26 cellular contexts compared by ENCODE assay signal in genomic region chr19:3463959-3464796, GRCh38. TPM values are rescaled to one million over a fixed set of nuclear protein-coding genes. Genes with fewer than 3 reads are reported as not detected.
A peak's percentile ranks its signal among the peaks of the same experiment; 100 is the strongest.
DNase-seq lines count a peak whose midpoint lies in the region; ATAC-seq and TF ChIP-seq lines count a peak whose summit lies in the region.
"Had no signal": no experiment of that assay in that cellular context is flagged by ENCODE, and none has a peak within 500 bp of the region (broad histone marks: within the 10 kb centered on the region; RNA-seq: fewer than 3 reads in every experiment).

No MANE protein-coding gene starts in this region.

- H3K9me3 ChIP-seq in breast epithelium, result no peaks in the 10 kb centered on the region
- H3K9me3 ChIP-seq in hepatocyte (ENCODE audit: low read depth), result no peaks in the 10 kb centered on the region
- no peaks in the 10 kb centered on the region for H3K9me3 ChIP-seq in thoracic aorta
- H3K9me3 ChIP-seq: BE2C, spleen had no signal

- no peaks in the 10 kb centered on the region for H4K20me1 ChIP-seq in hepatocyte (ENCODE audit: insufficient read depth, poor library complexity, severe bottlenecking)

- no TSS peak for BruUV-seq in MCF 10A (replicated peaks; lab: Mats Ljungman, UMichigan)

- peak overlapping the region; percentile 73 for H3K4me2 ChIP-seq in hepatocyte

- no peaks in the 10 kb centered on the region for H3K9me2 ChIP-seq in hepatocyte (replicated peaks; ENCODE audit: insufficient read depth)

- H3K4me1 Mint-ChIP-seq in MCF 10A (ENCODE audit: insufficient read depth, unreplicated experiment), result no peaks in the 10 kb centered on the region
- peaks cover 18% of the 10 kb centered on the region for H3K4me1 Mint-ChIP-seq in nephron progenitor cell
- H3K4me1 Mint-ChIP-seq: activated naive CD8-positive, alpha-beta T cell treated with anti-CD3 and anti-CD28 coated beads, Interleukin-2, amount 50 U/mL, for 24 hours had no signal

- no peaks in the 10 kb centered on the region for H3K27me3 Mint-ChIP-seq in MCF 10A (ENCODE audit: insufficient read depth, unreplicated experiment)
- H3K27me3 Mint-ChIP-seq in nephron progenitor cell (ENCODE audit: low read depth, poor library complexity), result peaks cover 55% of the 10 kb centered on the region
- H3K27me3 Mint-ChIP-seq: activated naive CD8-positive, alpha-beta T cell treated with anti-CD3 and anti-CD28 coated beads, Interleukin-2, amount 50 U/mL, for 24 hours; natural killer cell treated with Interleukin-12 subunit alpha and Interleukin-12 subunit beta and Interleukin-15 and Interleukin-18, amount 100 ng/mL, for 72 hours had no signal

- ATAC-seq in thoracic aorta (ENCODE audit: insufficient number of reproducible peaks, low FRiP score, low read depth) (no peak), GM18520 (IDR thresholded peaks at IDR 0.05; ENCODE audit: unreplicated experiment) (no peak)
- ATAC-seq: activated naive CD8-positive, alpha-beta T cell treated with anti-CD3 and anti-CD28 coated beads, Interleukin-2, amount 50 U/mL, for 24 hours; natural killer cell treated with Interleukin-12 subunit alpha and Interleukin-12 subunit beta and Interleukin-15 and Interleukin-18, amount 100 ng/mL, for 72 hours; PC-3 had no signal

- no peak overlapping the region for H2AFZ ChIP-seq in hepatocyte

- H3K9me3 Mint-ChIP-seq in MCF 10A (ENCODE audit: unreplicated experiment) (no peaks in the 10 kb centered on the region), nephron progenitor cell (peaks cover 26% of the 10 kb centered on the region)
- H3K9me3 Mint-ChIP-seq: activated naive CD8-positive, alpha-beta T cell treated with anti-CD3 and anti-CD28 coated beads, Interleukin-2, amount 50 U/mL, for 24 hours; natural killer cell treated with Interleukin-12 subunit alpha and Interleukin-12 subunit beta and Interleukin-15 and Interleukin-18, amount 100 ng/mL, for 72 hours; T-helper 1 cell treated with Interleukin-12 subunit alpha and Interleukin-12 subunit beta and Interleukin-4 antibody, amounts not matched to agents 30 μg/mL and 1 μg/mL, for 36 hours had no signal

- POLR2A ChIA-PET in MCF 10A (lab: Yijun Ruan, JAX), result no interaction called here

- H3K4me3 ChIP-seq in breast epithelium, result no peak overlapping the region
- H3K4me3 ChIP-seq in hepatocyte, result no peak overlapping the region
- H3K4me3 ChIP-seq in thoracic aorta, result no peak overlapping the region
- H3K4me3 ChIP-seq: spleen had no signal

- H3K27ac Mint-ChIP-seq in MCF 10A (ENCODE audit: low read depth, unreplicated experiment) (no peak overlapping the region), nephron progenitor cell (no peak overlapping the region)
- H3K27ac Mint-ChIP-seq: activated naive CD8-positive, alpha-beta T cell treated with anti-CD3 and anti-CD28 coated beads, Interleukin-2, amount 50 U/mL, for 24 hours; natural killer cell treated with Interleukin-12 subunit alpha and Interleukin-12 subunit beta and Interleukin-15 and Interleukin-18, amount 100 ng/mL, for 72 hours; progenitor cell of endocrine pancreas; T-helper 1 cell treated with Interleukin-12 subunit alpha and Interleukin-12 subunit beta and Interleukin-4 antibody, amounts not matched to agents 30 μg/mL and 1 μg/mL, for 36 hours had no signal

- 31% methylated on average over 12 of the region's 51 CpGs for WGBS in hepatocyte (ENCODE audit: low lambda C conversion rate, missing lambda C conversion rate)

- peaks cover 84% of the 10 kb centered on the region for H3K36me3 Mint-ChIP-seq in MCF 10A (ENCODE audit: insufficient read depth, unreplicated experiment)
- H3K36me3 Mint-ChIP-seq in nephron progenitor cell (ENCODE audit: low read depth), result peaks cover 14% of the 10 kb centered on the region

- H3K4me1 ChIP-seq in breast epithelium (no peaks in the 10 kb centered on the region), hepatocyte (ENCODE audit: insufficient read depth) (peaks cover 28% of the 10 kb centered on the region), thoracic aorta (ENCODE audit: control insufficient read depth in 1 of 2, low read depth in 2 of 2) (peaks cover 34 to 79% of the 10 kb centered on the region in 2 donors)

- DNase-seq in breast epithelium (ENCODE audit: low spot score in 2 of 2), result no peak
- DNase-seq in MCF 10A (ENCODE audit: unreplicated experiment), result no peak
- no peak for DNase-seq in hepatocyte (ENCODE audit: low spot score)
- DNase-seq in nephron progenitor cell, result no peak
- no peak for DNase-seq in thoracic aorta (ENCODE audit: low spot score)
- DNase-seq in NCI-H187 (lab: John Stamatoyannopoulos, UW), result no peak
- DNase-seq in hippocampal formation (lab: John Stamatoyannopoulos, UW), result no peak
- DNase-seq: activated effector memory CD4-positive, alpha-beta T cell treated with Interleukin-2 at 50 U/mL for 16 hours; activated naive CD8-positive, alpha-beta T cell treated with anti-CD3 and anti-CD28 coated beads, Interleukin-2, amount 50 U/mL, for 24 hours; BE2C; brain microvascular endothelial cell; head of caudate nucleus; KG1; NCI-H1930; NCI-H2227 treated with DMSO at 0.1 percent for 48 hours; NCI-H82; PC-3; SIG-M5; spleen; stimulated activated CD4-positive, alpha-beta T cell treated with anti-CD3 and anti-CD28 coated beads, Interleukin-4, amount 100 ng/mL, for 24 hours had no signal

- CTCF ChIA-PET in MCF 10A (lab: Yijun Ruan, JAX), result interaction anchor here (1.0 to 1.5 kb wide), 2 partner anchors 8 to 140 kb away, joined by 3 to 9 read pairs; no protein-coding TSS in a partner anchor

- TF ChIP-seq POLR2A in breast epithelium (IDR thresholded peaks at IDR 0.05), result no peak

- H3K4me3 Mint-ChIP-seq in MCF 10A (ENCODE audit: unreplicated experiment), result no peak overlapping the region
- peak overlapping the region; percentile 40 for H3K4me3 Mint-ChIP-seq in nephron progenitor cell
- H3K4me3 Mint-ChIP-seq: activated naive CD8-positive, alpha-beta T cell treated with anti-CD3 and anti-CD28 coated beads, Interleukin-2, amount 50 U/mL, for 24 hours; natural killer cell treated with Interleukin-12 subunit alpha and Interleukin-12 subunit beta and Interleukin-15 and Interleukin-18, amount 100 ng/mL, for 72 hours; T-helper 1 cell treated with Interleukin-12 subunit alpha and Interleukin-12 subunit beta and Interleukin-4 antibody, amounts not matched to agents 30 μg/mL and 1 μg/mL, for 36 hours had no signal

- H3K27me3 ChIP-seq in breast epithelium (no peaks in the 10 kb centered on the region), hepatocyte (peaks cover 23% of the 10 kb centered on the region), thoracic aorta (replicated peaks; ENCODE audit: insufficient read depth) (no peaks in the 10 kb centered on the region)
- H3K27me3 ChIP-seq: BE2C, brain microvascular endothelial cell, spleen had no signal

- H3K27ac ChIP-seq in breast epithelium, result peak overlapping the region; percentile 15 to 58
- no peak overlapping the region for H3K27ac ChIP-seq in hepatocyte
- peak overlapping the region; percentile 41 to 44 for H3K27ac ChIP-seq in thoracic aorta
- H3K27ac ChIP-seq: brain microvascular endothelial cell had no signal

- TF ChIP-seq CTCF in breast epithelium (IDR thresholded peaks at IDR 0.05), result no peak
- no peak for TF ChIP-seq CTCF in MCF 10A (IDR thresholded peaks at IDR 0.05; ENCODE audit: unreplicated experiment)
- TF ChIP-seq CTCF in hepatocyte (IDR thresholded peaks at IDR 0.05; ENCODE audit: poor library complexity), result no peak
- TF ChIP-seq CTCF in nephron progenitor cell (IDR thresholded peaks at IDR 0.05), result no peak
- TF ChIP-seq CTCF in thoracic aorta (IDR thresholded peaks at IDR 0.05), result no peak

- H3K79me2 ChIP-seq in hepatocyte, result no peaks in the 10 kb centered on the region

- H3K36me3 ChIP-seq in breast epithelium (no peaks in the 10 kb centered on the region), hepatocyte (replicated peaks; ENCODE audit: insufficient read depth, low read depth) (no peaks in the 10 kb centered on the region), thoracic aorta (peaks cover 9% of the 10 kb centered on the region)

- intact Hi-C loops in breast epithelium (cut with DNase I; ENCODE audit: low total_unique reads) (loop anchor here (10.0 kb wide), 1 partner anchor 139 kb away; no protein-coding TSS in a partner anchor), MCF 10A (cut with micrococcal nuclease) (no loop called here)

RNA-seq across cellular contexts. Expression of gene SMIM24, which starts 16.1 kb away (rescaled TPM):
- total RNA-seq in breast epithelium (1 to 10 TPM in 2 of 3 donors, not detected in 1; 2.0 to 6.7 TPM), MCF 10A (2022) (not detected in 2 replicates), hepatocyte (81.2 and 85.5 TPM in 2 replicates), thoracic aorta (not detected)
- polyA plus RNA-seq in hepatocyte, result 114 and 151 TPM in 2 replicates
- total RNA-seq: Daoy had no signal

RNA-seq across cellular contexts. Expression of gene SMIM44, which starts 19.1 kb away (rescaled TPM):
- not detected for total RNA-seq in breast epithelium
- total RNA-seq in MCF 10A (2022), result not detected in 2 replicates
- total RNA-seq in hepatocyte, result not detected in 2 replicates
- not detected in 2 replicates for polyA plus RNA-seq in hepatocyte
- total RNA-seq in thoracic aorta, result not detected
- total RNA-seq: Daoy; mesenteric fat pad; natural killer cell treated with Interleukin-12 subunit alpha and Interleukin-12 subunit beta and Interleukin-15 and Interleukin-18, amount 100 ng/mL, for 72 hours; PC-3; progenitor cell of endocrine pancreas; spleen had no signal
- polyA plus RNA-seq: spleen had no signal

RNA-seq across cellular contexts. Expression of gene DOHH, which starts 36.3 kb away (rescaled TPM):
- total RNA-seq in breast epithelium, result 10 to 100 TPM; 11.6 to 13.4 (median 12.2) TPM
- 14.9 and 16.3 TPM in 2 replicates for total RNA-seq in MCF 10A (2022)
- total RNA-seq in hepatocyte, result 10.9 and 14.9 TPM in 2 replicates
- 17.6 and 28.2 TPM in 2 replicates for polyA plus RNA-seq in hepatocyte
- total RNA-seq in thoracic aorta, result 10 to 100 TPM; 22.0 to 24.2 TPM

RNA-seq across cellular contexts. Expression of gene FZR1, which starts 41.9 kb away (rescaled TPM):
- total RNA-seq in breast epithelium (10 to 100 TPM; 15.8 to 28.7 (median 26.5) TPM), MCF 10A (2022) (46.4 and 48.9 TPM in 2 replicates), hepatocyte (18.1 and 32.1 TPM in 2 replicates), thoracic aorta (10 to 100 TPM; 29.6 to 33.8 TPM)
- 51.0 and 51.9 TPM in 2 replicates for polyA plus RNA-seq in hepatocyte

Comparison
In these comparisons a context has a peak if more than half of its experiments do, and no peak if none do; other contexts are left out.
1. RNA of gene SMIM24, which starts 16.1 kb away (total RNA-seq): 81.2 to 85.5 TPM in hepatocyte; 2.0 to 6.7 TPM in breast epithelium, not detected in thoracic aorta and not detected in MCF 10A; every median in the first group is over 10 times any median in the second.